ENCODE assay signal across 9 cellular contexts in genomic region chr21:31182231-31183129, GRCh38.
DNase-seq lines count a peak whose midpoint lies in the region; ATAC-seq lines count a peak whose summit lies in the region.
"Had no signal": no experiment of that assay in that cellular context is flagged by ENCODE, and none has a peak within 500 bp of the region (broad histone marks: within the 10 kb centered on the region; RNA-seq: fewer than 3 reads in every experiment).

No MANE protein-coding gene starts in this region.

- H3K9me3 Mint-ChIP-seq in activated T-cell treated with anti-CD3 and anti-CD28 coated beads, Interleukin-2, amount 50 U/mL, for 4 hours: no peaks in the 10 kb centered on the region
- H3K9me3 Mint-ChIP-seq in naive thymus-derived CD8-positive, alpha-beta T cell: no peaks in the 10 kb centered on the region

- H3K4me3 Mint-ChIP-seq in activated T-cell treated with anti-CD3 and anti-CD28 coated beads, Interleukin-2, amount 50 U/mL, for 4 hours: peak overlapping the region; percentile 88
- H3K4me3 Mint-ChIP-seq in naive thymus-derived CD8-positive, alpha-beta T cell: peak overlapping the region; percentile 73 to 92 (median 84)

- ATAC-seq in activated T-cell treated with anti-CD3 and anti-CD28 coated beads, Interleukin-2, amount 50 U/mL, for 4 hours: peak; percentile 66 to 69
- peak; percentile 75 to 76 for ATAC-seq in naive thymus-derived CD8-positive, alpha-beta T cell
- ATAC-seq in HG03108 (IDR thresholded peaks at IDR 0.05; ENCODE audit: unreplicated experiment) (no peak), HG02763 (IDR thresholded peaks at IDR 0.05; ENCODE audit: unreplicated experiment) (no peak)
- ATAC-seq: esophagus mucosa had no signal

- POLR2A ChIA-PET in naive thymus-derived CD8-positive, alpha-beta T cell (lab: Charles Lee): interaction anchor here (0.8 to 10.8 kb wide), 8 partner anchors 9 to 399 kb away, joined by 3 to 127 read pairs (median 5); no protein-coding TSS in a partner anchor

- peak overlapping the region; percentile 94 to 100 (median 97) for H3K27ac Mint-ChIP-seq in naive thymus-derived CD8-positive, alpha-beta T cell

- H3K27me3 Mint-ChIP-seq in activated T-cell treated with anti-CD3 and anti-CD28 coated beads, Interleukin-2, amount 50 U/mL, for 4 hours (ENCODE audit: low read depth): no peaks in the 10 kb centered on the region
- no peaks in the 10 kb centered on the region for H3K27me3 Mint-ChIP-seq in naive thymus-derived CD8-positive, alpha-beta T cell

- peak; percentile 25 to 53 (median 39) for DNase-seq in activated CD4-positive, CD25-positive, alpha-beta regulatory T cell (lab: John Stamatoyannopoulos, UW)
- peak; percentile 51 for DNase-seq in activated T-cell treated with anti-CD3 and anti-CD28 coated beads, Interleukin-2, amount 50 U/mL, for 4 hours
- peak; percentile 22 to 79 (median 56) for DNase-seq in naive thymus-derived CD8-positive, alpha-beta T cell
- DNase-seq in stimulated activated CD8-positive, alpha-beta memory T cell treated with anti-CD3 and anti-CD28 coated beads, Interleukin-7, amount 100 ng/mL, for 4 hours (ENCODE audit: low read depth in 2 of 2): peak; percentile 33 to 43
- DNase-seq in Kasumi-1 (lab: John Stamatoyannopoulos, UW) (no peak), NCI-H69 (lab: John Stamatoyannopoulos, UW) (no peak)

- peaks cover 72% of the 10 kb centered on the region for H3K4me1 Mint-ChIP-seq in activated T-cell treated with anti-CD3 and anti-CD28 coated beads, Interleukin-2, amount 50 U/mL, for 4 hours (ENCODE audit: low read depth)
- peaks cover 48 to 73% (median 72%) of the 10 kb centered on the region in 4 donors for H3K4me1 Mint-ChIP-seq in naive thymus-derived CD8-positive, alpha-beta T cell

- peaks cover 37% of the 10 kb centered on the region for H3K36me3 Mint-ChIP-seq in activated T-cell treated with anti-CD3 and anti-CD28 coated beads, Interleukin-2, amount 50 U/mL, for 4 hours (ENCODE audit: insufficient read depth)
- H3K36me3 Mint-ChIP-seq in naive thymus-derived CD8-positive, alpha-beta T cell: no peaks in the 10 kb centered on the region

Comparison
In these comparisons a context has a peak if more than half of its experiments do, and no peak if none do; other contexts are left out.
1. DNase-seq: peak in activated CD4-positive, CD25-positive, alpha-beta regulatory T cell (4 of 4), activated T-cell treated with anti-CD3 and anti-CD28 coated beads, Interleukin-2, amount 50 U/mL, for 4 hours (single experiment), naive thymus-derived CD8-positive, alpha-beta T cell (10 of 10) and stimulated activated CD8-positive, alpha-beta memory T cell treated with anti-CD3 and anti-CD28 coated beads, Interleukin-7, amount 100 ng/mL, for 4 hours (2 of 2); none in Kasumi-1 (0 of 2) and NCI-H69 (single experiment).
2. ATAC-seq: peak in activated T-cell treated with anti-CD3 and anti-CD28 coated beads, Interleukin-2, amount 50 U/mL, for 4 hours (2 of 2) and naive thymus-derived CD8-positive, alpha-beta T cell (2 of 2); none in HG03108 (single experiment) and HG02763 (single experiment).